ENCODE assay signal across 9 cellular contexts in genomic region chr6:159168536-159169192, GRCh38. TPM values are rescaled to one million over a fixed set of nuclear protein-coding genes. Genes with fewer than 3 reads are reported as not detected.
DNase-seq lines count a peak whose midpoint lies in the region; ATAC-seq and TF ChIP-seq lines count a peak whose summit lies in the region.
"Had no signal": no experiment of that assay in that cellular context is flagged by ENCODE, and none has a peak within 500 bp of the region (broad histone marks: within the 10 kb centered on the region; RNA-seq: fewer than 3 reads in every experiment).

No MANE protein-coding gene starts in this region.

- no peaks in the 10 kb centered on the region for H3K9me3 Mint-ChIP-seq in Caco-2 (ENCODE audit: unreplicated experiment)

- H3K4me1 ChIP-seq in adrenal gland (replicated peaks in 1 of 2): peaks cover 0 to 9% of the 10 kb centered on the region in 2 donors
- H3K4me1 ChIP-seq in stomach smooth muscle (ENCODE audit: control insufficient read depth, insufficient read depth, low read length): peaks cover 18% of the 10 kb centered on the region
- no peaks in the 10 kb centered on the region for H3K4me1 ChIP-seq in Caco-2

- POLR2A ChIA-PET in Caco-2 (lab: Charles Lee): no interaction called here

- no peak overlapping the region for H3K27ac ChIP-seq in adrenal gland
- H3K27ac ChIP-seq in stomach smooth muscle (ENCODE audit: low read length): no peak overlapping the region
- H3K27ac ChIP-seq: epithelial cell of prostate had no signal

- H3K27me3 ChIP-seq in adrenal gland (peaks cover 55% of the 10 kb centered on the region), stomach smooth muscle (ENCODE audit: control insufficient read depth in 1 of 2, insufficient read depth in 2 of 2, low read length in 2 of 2) (peaks cover 23 to 36% of the 10 kb centered on the region in 2 donors), Caco-2 (replicated peaks; ENCODE audit: control insufficient read depth, insufficient read depth, low read length) (0 out of 2 replicates have a peak, but pooled peaks cover 2% of the 10 kb centered on the region)

- H3K4me1 Mint-ChIP-seq in Caco-2 (ENCODE audit: low read depth, unreplicated experiment): no peaks in the 10 kb centered on the region

- peak; percentile 21 for ATAC-seq in HG02759 (IDR thresholded peaks at IDR 0.05; ENCODE audit: unreplicated experiment)
- ATAC-seq in GM21576 (IDR thresholded peaks at IDR 0.05; ENCODE audit: unreplicated experiment): no peak
- ATAC-seq in GM18870 (IDR thresholded peaks at IDR 0.05; ENCODE audit: unreplicated experiment): no peak

- intact Hi-C loops in adrenal gland (cut with DNase I) (no loop called here), Caco-2 (cut with micrococcal nuclease; ENCODE audit: unreplicated experiment) (no loop called here)

- H3K9ac ChIP-seq in stomach smooth muscle (ENCODE audit: low read length in 2 of 2): peak overlapping the region in 1 of 2 donors; percentile 29

- peak overlapping the region in 1 of 4 donors; percentile 42 for H3K4me3 ChIP-seq in adrenal gland
- H3K4me3 ChIP-seq in stomach smooth muscle (ENCODE audit: low read length in 2 of 2): peak overlapping the region; percentile 49 to 55
- H3K4me3 ChIP-seq in Caco-2 (ENCODE audit: low read depth, low read length): no peak overlapping the region

- H3K4me3 Mint-ChIP-seq in Caco-2 (ENCODE audit: unreplicated experiment): no peak overlapping the region

- H3K27ac Mint-ChIP-seq in Caco-2 (ENCODE audit: unreplicated experiment): no peak overlapping the region

- H3K9me3 ChIP-seq in adrenal gland (replicated peaks in 1 of 3) (no peaks in the 10 kb centered on the region), stomach smooth muscle (ENCODE audit: control insufficient read depth in 2 of 2, low read length in 2 of 2) (no peaks in the 10 kb centered on the region), Caco-2 (no peaks in the 10 kb centered on the region)

- peak in 2 of 6 experiments; percentile 11 to 16 for TF ChIP-seq CTCF in adrenal gland (IDR thresholded peaks at IDR 0.05)
- no peak for TF ChIP-seq CTCF in Caco-2 (IDR thresholded peaks at IDR 0.05; ENCODE audit: insufficient read depth in 1 of 2, low read depth in 1 of 2, low read length in 1 of 2, severe bottlenecking in 1 of 2, unreplicated experiment in 1 of 2)

- H3K27me3 Mint-ChIP-seq in Caco-2 (ENCODE audit: insufficient read depth, unreplicated experiment): peaks cover 40% of the 10 kb centered on the region

- no peaks in the 10 kb centered on the region for H3K36me3 ChIP-seq in adrenal gland (replicated peaks in 1 of 2)
- H3K36me3 ChIP-seq in stomach smooth muscle (ENCODE audit: control insufficient read depth in 2 of 2, insufficient read depth in 2 of 2, low read length in 2 of 2): no peaks in the 10 kb centered on the region
- no peaks in the 10 kb centered on the region for H3K36me3 ChIP-seq in Caco-2 (ENCODE audit: control insufficient read depth, insufficient read depth, low read length)

- CTCF ChIA-PET in Caco-2 (lab: Charles Lee): no interaction called here

- 4 to 6% (median 5%) methylated on average over 31 to 43 of the region's 43 CpGs for WGBS in adrenal gland, 4 donors

- DNase-seq in AG20443 (ENCODE audit: low spot score) (peak; percentile 80), adrenal gland (peak in 6 of 7 donors; percentile 19 to 57 (median 30)), islet precursor cell (peak; percentile 91), Caco-2 (no peak)

- no peak for TF ChIP-seq POLR2A in adrenal gland (IDR thresholded peaks at IDR 0.05)

- no peaks in the 10 kb centered on the region for H3K36me3 Mint-ChIP-seq in Caco-2 (ENCODE audit: insufficient read depth, unreplicated experiment)

- BruUV-seq in Caco-2 (replicated peaks; lab: Mats Ljungman, UMichigan): no TSS peak

RNA-seq across cellular contexts. Expression of gene FNDC1, which starts 0.5 kb away (rescaled TPM):
- total RNA-seq in adrenal gland (1 to 10 TPM in 4 of 8 donors, under 1 TPM in 4; 0.46 to 2.6 (median 1.2) TPM), Caco-2 (2022) (not detected in 2 replicates)
- under 1 TPM; 0.10 to 0.48 (median 0.16) TPM for polyA plus RNA-seq in adrenal gland

Comparison
In these comparisons a context has a peak if more than half of its experiments do, and no peak if none do; other contexts are left out.
1. DNase-seq: peak in AG20443 (single experiment), adrenal gland (6 of 7) and islet precursor cell (single experiment); none in Caco-2 (0 of 2).